Comparison of ENCODE assay signal across 1 cellular context in genomic region chr9:122133984-122134535, GRCh38.
TF ChIP-seq lines count a peak whose summit lies in the region.

No MANE protein-coding gene starts in this region.

TF ChIP-seq in GM23338, 12 proteins besides CTCF, POLR2A, EP300 and RAD21 (continued from another document):
- TF ChIP-seq POLR2AphosphoS5 (IDR thresholded peaks at IDR 0.05; ENCODE audit: low read depth) (no peak), STAT1 (IDR thresholded peaks at IDR 0.05; ENCODE audit: unreplicated experiment) (no peak), ZNF114 (CRISPR knock-in tag; IDR thresholded peaks at IDR 0.05) (no peak), NANOG (IDR thresholded peaks at IDR 0.05; ENCODE audit: borderline replicate concordance) (no peak), EZH2phosphoT487 (IDR thresholded peaks at IDR 0.05; ENCODE audit: unreplicated experiment) (no peak), CREB1 (CRISPR knock-in tag; IDR thresholded peaks at IDR 0.05; ENCODE audit: low read depth) (no peak), JUNB (IDR thresholded peaks at IDR 0.05; ENCODE audit: unreplicated experiment) (no peak), ZNF331 (CRISPR knock-in tag; IDR thresholded peaks at IDR 0.05; ENCODE audit: low read depth) (no peak), REST (IDR thresholded peaks at IDR 0.05; ENCODE audit: unreplicated experiment) (no peak), EZH2 (IDR thresholded peaks at IDR 0.05; ENCODE audit: low read depth, unreplicated experiment) (no peak)
- TF ChIP-seq, protein P1, sequence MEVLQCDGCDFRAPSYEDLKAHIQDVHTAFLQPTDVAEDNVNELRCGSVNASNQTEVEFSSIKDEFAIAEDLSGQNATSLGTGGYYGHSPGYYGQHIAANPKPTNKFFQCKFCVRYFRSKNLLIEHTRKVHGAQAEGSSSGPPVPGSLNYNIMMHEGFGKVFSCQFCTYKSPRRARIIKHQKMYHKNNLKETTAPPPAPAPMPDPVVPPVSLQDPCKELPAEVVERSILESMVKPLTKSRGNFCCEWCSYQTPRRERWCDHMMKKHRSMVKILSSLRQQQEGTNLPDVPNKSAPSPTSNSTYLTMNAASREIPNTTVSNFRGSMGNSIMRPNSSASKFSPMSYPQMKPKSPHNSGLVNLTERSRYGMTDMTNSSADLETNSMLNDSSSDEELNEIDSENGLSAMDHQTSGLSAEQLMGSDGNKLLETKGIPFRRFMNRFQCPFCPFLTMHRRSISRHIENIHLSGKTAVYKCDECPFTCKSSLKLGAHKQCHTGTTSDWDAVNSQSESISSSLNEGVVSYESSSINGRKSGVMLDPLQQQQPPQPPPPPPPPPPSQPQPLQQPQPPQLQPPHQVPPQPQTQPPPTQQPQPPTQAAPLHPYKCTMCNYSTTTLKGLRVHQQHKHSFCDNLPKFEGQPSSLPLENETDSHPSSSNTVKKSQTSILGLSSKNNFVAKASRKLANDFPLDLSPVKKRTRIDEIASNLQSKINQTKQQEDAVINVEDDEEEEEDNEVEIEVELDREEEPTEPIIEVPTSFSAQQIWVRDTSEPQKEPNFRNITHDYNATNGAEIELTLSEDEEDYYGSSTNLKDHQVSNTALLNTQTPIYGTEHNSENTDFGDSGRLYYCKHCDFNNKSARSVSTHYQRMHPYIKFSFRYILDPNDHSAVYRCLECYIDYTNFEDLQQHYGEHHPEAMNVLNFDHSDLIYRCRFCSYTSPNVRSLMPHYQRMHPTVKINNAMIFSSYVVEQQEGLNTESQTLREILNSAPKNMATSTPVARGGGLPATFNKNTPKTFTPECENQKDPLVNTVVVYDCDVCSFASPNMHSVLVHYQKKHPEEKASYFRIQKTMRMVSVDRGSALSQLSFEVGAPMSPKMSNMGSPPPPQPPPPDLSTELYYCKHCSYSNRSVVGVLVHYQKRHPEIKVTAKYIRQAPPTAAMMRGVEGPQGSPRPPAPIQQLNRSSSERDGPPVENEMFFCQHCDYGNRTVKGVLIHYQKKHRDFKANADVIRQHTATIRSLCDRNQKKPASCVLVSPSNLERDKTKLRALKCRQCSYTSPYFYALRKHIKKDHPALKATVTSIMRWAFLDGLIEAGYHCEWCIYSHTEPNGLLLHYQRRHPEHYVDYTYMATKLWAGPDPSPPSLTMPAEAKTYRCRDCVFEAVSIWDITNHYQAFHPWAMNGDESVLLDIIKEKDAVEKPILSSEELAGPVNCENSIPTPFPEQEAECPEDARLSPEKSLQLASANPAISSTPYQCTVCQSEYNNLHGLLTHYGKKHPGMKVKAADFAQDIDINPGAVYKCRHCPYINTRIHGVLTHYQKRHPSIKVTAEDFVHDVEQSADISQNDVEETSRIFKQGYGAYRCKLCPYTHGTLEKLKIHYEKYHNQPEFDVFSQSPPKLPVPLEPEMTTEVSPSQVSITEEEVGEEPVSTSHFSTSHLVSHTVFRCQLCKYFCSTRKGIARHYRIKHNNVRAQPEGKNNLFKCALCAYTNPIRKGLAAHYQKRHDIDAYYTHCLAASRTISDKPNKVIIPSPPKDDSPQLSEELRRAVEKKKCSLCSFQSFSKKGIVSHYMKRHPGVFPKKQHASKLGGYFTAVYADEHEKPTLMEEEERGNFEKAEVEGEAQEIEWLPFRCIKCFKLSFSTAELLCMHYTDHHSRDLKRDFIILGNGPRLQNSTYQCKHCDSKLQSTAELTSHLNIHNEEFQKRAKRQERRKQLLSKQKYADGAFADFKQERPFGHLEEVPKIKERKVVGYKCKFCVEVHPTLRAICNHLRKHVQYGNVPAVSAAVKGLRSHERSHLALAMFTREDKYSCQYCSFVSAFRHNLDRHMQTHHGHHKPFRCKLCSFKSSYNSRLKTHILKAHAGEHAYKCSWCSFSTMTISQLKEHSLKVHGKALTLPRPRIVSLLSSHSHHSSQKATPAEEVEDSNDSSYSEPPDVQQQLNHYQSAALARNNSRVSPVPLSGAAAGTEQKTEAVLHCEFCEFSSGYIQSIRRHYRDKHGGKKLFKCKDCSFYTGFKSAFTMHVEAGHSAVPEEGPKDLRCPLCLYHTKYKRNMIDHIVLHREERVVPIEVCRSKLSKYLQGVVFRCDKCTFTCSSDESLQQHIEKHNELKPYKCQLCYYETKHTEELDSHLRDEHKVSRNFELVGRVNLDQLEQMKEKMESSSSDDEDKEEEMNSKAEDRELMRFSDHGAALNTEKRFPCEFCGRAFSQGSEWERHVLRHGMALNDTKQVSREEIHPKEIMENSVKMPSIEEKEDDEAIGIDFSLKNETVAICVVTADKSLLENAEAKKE (CRISPR knock-in tag; IDR thresholded peaks at IDR 0.05): no peak
